ENCODE assay signal across 1 cellular context in the genomic region with DNA sequence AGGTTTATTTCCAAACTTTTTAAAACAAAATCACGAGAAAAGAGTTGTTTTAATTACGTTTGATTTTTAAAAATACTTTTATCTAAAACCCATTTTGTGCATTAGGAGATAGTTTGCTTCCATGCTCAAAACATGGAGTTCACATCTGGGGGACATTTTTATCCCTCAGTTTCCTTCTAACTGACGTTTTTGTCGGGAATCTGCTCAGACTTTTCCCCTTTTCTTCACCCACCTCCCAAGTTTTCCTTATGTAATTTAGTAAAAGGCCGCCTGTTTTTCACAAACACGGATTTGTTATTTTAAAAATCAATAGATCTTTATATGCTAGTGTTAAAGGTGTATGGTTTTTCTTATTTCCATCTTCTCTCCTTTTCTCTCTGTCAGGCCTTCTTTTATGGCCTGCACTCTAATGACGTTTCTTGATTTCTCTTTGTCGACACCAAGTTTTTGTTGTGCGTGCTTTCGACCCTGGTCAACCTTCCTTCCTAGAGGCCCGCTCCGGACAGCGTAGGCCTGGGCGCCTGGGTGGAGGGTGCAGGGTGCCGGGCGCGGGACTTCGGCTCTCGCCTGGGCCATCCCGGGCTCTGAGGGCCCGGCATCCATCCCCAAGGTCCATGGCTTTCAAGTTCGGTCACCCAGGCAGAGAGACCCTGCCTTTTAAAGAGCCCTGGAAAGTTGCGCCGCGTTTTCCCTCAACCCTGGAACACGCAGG.
TF ChIP-seq lines count a peak whose summit lies in the region.

No MANE protein-coding gene starts in this region.

TF ChIP-seq in H1, 55 proteins besides CTCF, POLR2A, EP300 and RAD21:
- TF ChIP-seq TCF12 (IDR thresholded peaks at IDR 0.05; ENCODE audit: low read depth, low read length) (0 out of 2 replicates have a peak, but pooled peaks have one; percentile 26), RNF2 (IDR thresholded peaks at IDR 0.05; ENCODE audit: borderline replicate concordance, low read depth, low read length, missing control alignments, poor library complexity, severe bottlenecking) (peak; percentile 95), SP1 (IDR thresholded peaks at IDR 0.05; ENCODE audit: low read depth, low read length) (0 out of 2 replicates have a peak, but pooled peaks have one; percentile 25), POU5F1 (IDR thresholded peaks at IDR 0.05; ENCODE audit: low read depth, low read length) (no peak), ASH2L (IDR thresholded peaks at IDR 0.05; ENCODE audit: low read length) (peak; percentile 31), CBX8 (IDR thresholded peaks at IDR 0.05; ENCODE audit: borderline replicate concordance, low read depth, low read length) (0 out of 2 replicates have a peak, but pooled peaks have one; percentile 71), RXRA (IDR thresholded peaks at IDR 0.05; ENCODE audit: insufficient read depth, low read depth, low read length) (no peak), JUN (IDR thresholded peaks at IDR 0.05; ENCODE audit: low read depth, low read length) (no peak), SUZ12 (IDR thresholded peaks at IDR 0.05; ENCODE audit: low read length) (peak; percentile 93; the same call in 1 of the 2 replicates)
